10 cellular contexts compared by ENCODE assay signal in genomic region chr14:63922696-63923421, GRCh38.
A peak's percentile ranks its signal among the peaks of the same experiment; 100 is the strongest.
DNase-seq lines count a peak whose midpoint lies in the region; ATAC-seq and TF ChIP-seq lines count a peak whose summit lies in the region.
"Had no signal": no experiment of that assay in that cellular context is flagged by ENCODE, and none has a peak within 500 bp of the region (broad histone marks: within the 10 kb centered on the region; RNA-seq: fewer than 3 reads in every experiment).

No MANE protein-coding gene starts in this region.

- no peaks in the 10 kb centered on the region for H4K20me1 ChIP-seq in mammary epithelial cell (ENCODE audit: insufficient read depth, low read length)

- H3K4me3 ChIP-seq in mammary epithelial cell (replicated peaks in 1 of 3; ENCODE audit: insufficient read depth in 1 of 3, low read depth in 2 of 3, low read length in 3 of 3) (peak overlapping the region in 2 of 3 experiments; percentile 7 to 18), lower leg skin (ENCODE audit: low read depth, poor library complexity, severe bottlenecking) (no peak overlapping the region), aorta (ENCODE audit: low read length in 2 of 2) (no peak overlapping the region), MG63 (no peak overlapping the region)

- BruUV-seq in mammary epithelial cell (replicated peaks; lab: Mats Ljungman, UMichigan) = TSS peak; percentile 65

- in situ Hi-C loops in mammary epithelial cell (cut with MboI; ENCODE audit: low sequenced_read_pairs in 2 of 2) = no loop called here

- no peak overlapping the region for H3K27ac Mint-ChIP-seq in activated naive CD4-positive, alpha-beta T cell treated with anti-CD3 and anti-CD28 coated beads, Interleukin-2, amount 50 U/mL, for 72 hours

- H3K9me3 ChIP-seq in mammary epithelial cell (replicated peaks; ENCODE audit: insufficient read depth, low read length) = no peaks in the 10 kb centered on the region
- H3K9me3 ChIP-seq in aorta (ENCODE audit: control insufficient read depth, low read length) = no peaks in the 10 kb centered on the region
- no peaks in the 10 kb centered on the region for H3K9me3 ChIP-seq in MG63

- peaks cover 21% of the 10 kb centered on the region for H3K4me1 ChIP-seq in mammary epithelial cell (ENCODE audit: insufficient read depth, low read length)
- H3K4me1 ChIP-seq in aorta (ENCODE audit: control insufficient read depth in 1 of 2, insufficient read depth in 2 of 2, low read length in 2 of 2) = peaks cover under 1 to 3% of the 10 kb centered on the region in 2 donors

- CTCF ChIA-PET in mammary epithelial cell (lab: Charles Lee; ENCODE audit: low non-redundant PET) = interaction anchor here (0.6 kb wide), 1 partner anchor 23 kb away, joined by 3 read pairs; no protein-coding TSS in a partner anchor

- ATAC-seq in Right ventricle myocardium inferior = peak; percentile 54
- peak; percentile 54 for ATAC-seq in aorta (ENCODE audit: low FRiP score)
- no peak for ATAC-seq in GM21447 (IDR thresholded peaks at IDR 0.05; ENCODE audit: unreplicated experiment)
- no peak for ATAC-seq in activated naive CD4-positive, alpha-beta T cell treated with anti-CD3 and anti-CD28 coated beads, Interleukin-2, amount 50 U/mL, for 72 hours

- H3K27me3 ChIP-seq in mammary epithelial cell (ENCODE audit: insufficient read depth, low read length) (no peaks in the 10 kb centered on the region), aorta (ENCODE audit: control insufficient read depth in 1 of 2, insufficient read depth in 2 of 2, low read length in 1 of 2) (no peaks in the 10 kb centered on the region), MG63 (no peaks in the 10 kb centered on the region)

- peak overlapping the region; percentile 76 for H3K4me2 ChIP-seq in mammary epithelial cell (ENCODE audit: insufficient read depth, low read depth, low read length)

- intact Hi-C loops in Right ventricle myocardium inferior (cut with DNase I) = no loop called here
- intact Hi-C loops in cardiac septum (cut with DNase I) = no loop called here
- intact Hi-C loops in mammary epithelial cell (cut with micrococcal nuclease) = loop anchor here (2.0 kb wide), 3 partner anchors 58 to 70 kb away; partner anchors contain the start of gene SYNE2
- intact Hi-C loops in lower leg skin (cut with DNase I; ENCODE audit: low total_unique reads) = no loop called here
- intact Hi-C loops in aorta (cut with DNase I) = no loop called here

- peak overlapping the region; percentile 58 for H2AFZ ChIP-seq in mammary epithelial cell (ENCODE audit: low read depth, low read length)

- peaks cover 0 to 18% of the 10 kb centered on the region in 2 donors for H3K36me3 Mint-ChIP-seq in activated naive CD4-positive, alpha-beta T cell treated with anti-CD3 and anti-CD28 coated beads, Interleukin-2, amount 50 U/mL, for 72 hours

- peak overlapping the region; percentile 98 for H3K27ac ChIP-seq in mammary epithelial cell (ENCODE audit: insufficient read depth, low read depth, low read length)
- peak overlapping the region; percentile 71 to 76 for H3K27ac ChIP-seq in aorta (ENCODE audit: low read depth in 1 of 2, low read length in 2 of 2)

- TF ChIP-seq CTCF in mammary epithelial cell (conservative IDR thresholded peaks at IDR 0.05 in 1 of 2, IDR thresholded peaks at IDR 0.05 in 1 of 2; ENCODE audit: extremely low read depth in 1 of 2, insufficient read depth in 1 of 2, low read depth in 1 of 2, low read length in 2 of 2) (no peak), lower leg skin (IDR thresholded peaks at IDR 0.05) (no peak)

- WGBS in mammary epithelial cell (ENCODE audit: low coverage, missing lambda C conversion rate) = 9% methylated on average over 5 of the region's 5 CpGs
- 42 to 47% methylated on average over 5 of the region's 5 CpGs for WGBS in lower leg skin, 2 donors
- WGBS in aorta, 2 donors = 9 to 10% methylated on average over 5 of the region's 5 CpGs

- H3K79me2 ChIP-seq in mammary epithelial cell (ENCODE audit: insufficient read depth, low read length) = peaks cover 15% of the 10 kb centered on the region

- TF ChIP-seq POLR2A in lower leg skin (IDR thresholded peaks at IDR 0.05) = no peak

- DNase-seq in Right ventricle myocardium inferior (ENCODE audit: missing footprints) (no peak), cardiac septum (ENCODE audit: low spot score) (no peak), mammary epithelial cell (peak; percentile 98), lower leg skin (ENCODE audit: low spot score in 2 of 2) (peak; percentile 61 to 78), aorta (no peak), MG63 (no peak)
- no peak for DNase-seq in activated naive CD4-positive, alpha-beta T cell treated with anti-CD3 and anti-CD28 coated beads, Interleukin-2, amount 50 U/mL, for 72 hours (ENCODE audit: low spot score in 2 of 2)
- DNase-seq: AML-193, head of caudate nucleus had no signal

- H3K36me3 ChIP-seq in mammary epithelial cell (ENCODE audit: insufficient read depth, low read length) (no peaks in the 10 kb centered on the region), aorta (ENCODE audit: control insufficient read depth in 1 of 2, insufficient read depth in 2 of 2, low read length in 1 of 2) (peaks cover 0 to 3% of the 10 kb centered on the region in 2 donors), MG63 (no peaks in the 10 kb centered on the region)

- peak overlapping the region; percentile 93 for H3K9ac ChIP-seq in mammary epithelial cell (ENCODE audit: insufficient read depth, low read length)

- peaks cover 4 to 11% of the 10 kb centered on the region in 2 donors for H3K9me3 Mint-ChIP-seq in activated naive CD4-positive, alpha-beta T cell treated with anti-CD3 and anti-CD28 coated beads, Interleukin-2, amount 50 U/mL, for 72 hours

- dilution Hi-C loops in mammary epithelial cell (cut with HindIII; ENCODE audit: low sequenced_read_pairs) = no loop called here

Comparison
In these comparisons a context has a peak if more than half of its experiments do, and no peak if none do; other contexts are left out.
1. ATAC-seq: peak in Right ventricle myocardium inferior (single experiment) and aorta (single experiment); none in GM21447 (single experiment) and activated naive CD4-positive, alpha-beta T cell treated with anti-CD3 and anti-CD28 coated beads, Interleukin-2, amount 50 U/mL, for 72 hours (0 of 2).
2. DNase-seq: peak in mammary epithelial cell (single experiment) and lower leg skin (2 of 2); none in Right ventricle myocardium inferior (single experiment), cardiac septum (single experiment), aorta (0 of 2), MG63 (single experiment) and activated naive CD4-positive, alpha-beta T cell treated with anti-CD3 and anti-CD28 coated beads, Interleukin-2, amount 50 U/mL, for 72 hours (0 of 2).
3. H3K4me3 ChIP-seq: peak in mammary epithelial cell (2 of 3); none in lower leg skin (single experiment), aorta (0 of 2) and MG63 (single experiment).